ENCODE assay signal across 8 cellular contexts in genomic region chr2:105919826-105920225, GRCh38.
DNase-seq lines count a peak whose midpoint lies in the region; ATAC-seq and TF ChIP-seq lines count a peak whose summit lies in the region.

No MANE protein-coding gene starts in this region.

- no peaks in the 10 kb centered on the region for H3K4me1 ChIP-seq in KMS-11 (ENCODE audit: low read depth, poor library complexity, severe bottlenecking)

- H3K79me2 ChIP-seq in KMS-11 (ENCODE audit: insufficient read depth, low read depth), result no peaks in the 10 kb centered on the region

- DNase-seq in AG10803 (ENCODE audit: low read depth) (peak; percentile 52), activated T-cell treated with anti-CD3 and anti-CD28 coated beads for 1 hour (ENCODE audit: low read depth) (peak; percentile 38), foreskin fibroblast (peak; percentile 9 to 30)
- DNase-seq in stimulated activated CD4-positive, alpha-beta T cell treated with anti-CD3 and anti-CD28 coated beads, Interleukin-4, amount 100 ng/mL, for 24 hours, result peak; percentile 56

- no peak overlapping the region for H3K4me2 ChIP-seq in KMS-11

- H3K27me3 ChIP-seq in KMS-11 (ENCODE audit: insufficient read depth, low read depth), result no peaks in the 10 kb centered on the region

- ATAC-seq in GM18520 (IDR thresholded peaks at IDR 0.05; ENCODE audit: unreplicated experiment) (no peak), GM21576 (IDR thresholded peaks at IDR 0.05; ENCODE audit: unreplicated experiment) (no peak), GM21529 (IDR thresholded peaks at IDR 0.05; ENCODE audit: unreplicated experiment) (no peak)

- no peak overlapping the region for H2AFZ ChIP-seq in KMS-11 (ENCODE audit: low read depth)

- H3K4me3 ChIP-seq in AG10803 (ENCODE audit: low read length), result no peak overlapping the region
- H3K4me3 ChIP-seq in KMS-11 (IDR thresholded peaks at IDR 0.05; ENCODE audit: insufficient read depth, low read depth, low read length), result no peak overlapping the region
- H3K4me3 ChIP-seq in foreskin fibroblast (ENCODE audit: low read depth in 1 of 2, low read length in 2 of 2), result no peak overlapping the region

- H3K9ac ChIP-seq in KMS-11, result no peak overlapping the region

- TF ChIP-seq CTCF in AG10803 (conservative IDR thresholded peaks at IDR 0.05; ENCODE audit: low read length), result peak; percentile 46
- TF ChIP-seq CTCF in KMS-11 (conservative IDR thresholded peaks at IDR 0.05; ENCODE audit: low read depth, low read length), result peak; percentile 48
- peak; percentile 17 for TF ChIP-seq CTCF in foreskin fibroblast (IDR thresholded peaks at IDR 0.05; ENCODE audit: low read depth, low read length)

- no peaks in the 10 kb centered on the region for H3K36me3 ChIP-seq in KMS-11 (ENCODE audit: insufficient read depth)

- H3K27ac ChIP-seq in KMS-11, result no peak overlapping the region

- no peaks in the 10 kb centered on the region for H4K20me1 ChIP-seq in KMS-11 (ENCODE audit: insufficient read depth)
